26 cellular contexts compared by ENCODE assay signal in the genomic region with DNA sequence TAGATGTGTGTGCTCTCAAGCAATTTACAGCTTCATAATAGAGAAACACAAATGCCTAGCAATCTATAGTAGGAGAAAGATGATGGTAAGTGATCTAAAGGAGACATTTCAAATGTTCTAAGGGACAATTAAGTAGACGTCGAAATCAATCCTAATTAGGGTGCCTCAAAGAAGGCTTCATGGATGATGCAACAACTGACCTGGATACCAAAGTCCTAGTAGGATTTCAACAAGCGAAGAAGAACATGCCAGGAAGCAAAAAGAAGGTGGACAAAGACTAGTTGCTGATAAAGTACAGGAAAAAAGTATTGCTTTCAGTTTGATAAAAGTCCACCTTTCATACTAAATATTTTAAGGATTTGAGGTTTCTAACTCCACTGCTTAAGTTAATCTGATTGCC. TPM values are rescaled to one million over a fixed set of nuclear protein-coding genes. Genes with fewer than 3 reads are reported as not detected.
"Had no signal": no experiment of that assay in that cellular context is flagged by ENCODE, and none has a peak within 500 bp of the region (broad histone marks: within the 10 kb centered on the region; RNA-seq: fewer than 3 reads in every experiment).

No MANE protein-coding gene starts in this region.

- DNase-seq: activated CD4-positive, alpha-beta memory T cell treated with anti-CD3 and anti-CD28 coated beads, Interleukin-2, amount 10 ng/mL, durations not matched to agents 7 days and 5 days; activated CD4-positive, alpha-beta T cell treated with anti-CD3 and anti-CD28 coated beads, Interleukin-2, amount 10 ng/mL, durations not matched to agents 7 days and 5 days; activated CD4-positive, CD25-positive, alpha-beta regulatory T cell; activated gamma-delta T cell; activated naive CD4-positive, alpha-beta T cell treated with anti-CD3 and anti-CD28 coated beads for 36 hours; activated T-cell treated with anti-CD3 and anti-CD28 coated beads for 4 hours; activated T-cell treated with anti-CD3 and anti-CD28 coated beads, Interleukin-2, amount 50 U/mL, for 48 hours; amygdala; KG1; NCI-H1048; NCI-H146; NCI-H187 treated with DMSO at 0.1 percent for 48 hours; NCI-H2081 treated with DMSO at 0.1 percent for 48 hours; NCI-H446; NCI-H748 treated with DMSO at 0.1 percent for 48 hours; Peyer's patch; SHP77 treated with DMSO at 0.1 percent for 48 hours; T-helper 17 cell; T-helper 9 cell had no signal

- H3K4me3 Mint-ChIP-seq: activated CD4-positive, alpha-beta memory T cell treated with anti-CD3 and anti-CD28 coated beads, Interleukin-2, amount 10 ng/mL, durations not matched to agents 7 days and 5 days; activated CD4-positive, alpha-beta T cell treated with anti-CD3 and anti-CD28 coated beads, Interleukin-2, amount 10 ng/mL, durations not matched to agents 7 days and 5 days; activated naive CD4-positive, alpha-beta T cell treated with anti-CD3 and anti-CD28 coated beads for 36 hours; activated naive CD8-positive, alpha-beta T cell; activated T-helper 17 cell treated with anti-CD3 and anti-CD28 coated beads, Interleukin-2, amount 50 U/mL, for 72 hours; brain; T-helper 17 cell had no signal

- ATAC-seq: activated T-helper 17 cell treated with anti-CD3 and anti-CD28 coated beads, Interleukin-2, amount 50 U/mL, for 72 hours; T-helper 17 cell had no signal

- H3K4me3 ChIP-seq: Peyer's patch had no signal

- H3K36me3 Mint-ChIP-seq: activated naive CD8-positive, alpha-beta T cell; brain had no signal

- H3K36me3 ChIP-seq: Peyer's patch had no signal

- H3K9me3 ChIP-seq: Peyer's patch had no signal

- FAIRE-seq: astrocyte, TTC549 had no signal

- H3K9me3 Mint-ChIP-seq: activated CD4-positive, alpha-beta memory T cell treated with anti-CD3 and anti-CD28 coated beads, Interleukin-2, amount 10 ng/mL, durations not matched to agents 7 days and 5 days; activated CD4-positive, alpha-beta T cell treated with anti-CD3 and anti-CD28 coated beads, Interleukin-2, amount 10 ng/mL, durations not matched to agents 7 days and 5 days; activated naive CD4-positive, alpha-beta T cell treated with anti-CD3 and anti-CD28 coated beads for 36 hours; activated T-helper 17 cell treated with anti-CD3 and anti-CD28 coated beads, Interleukin-2, amount 50 U/mL, for 72 hours; brain had no signal

- H3K27ac Mint-ChIP-seq: activated CD4-positive, alpha-beta memory T cell treated with anti-CD3 and anti-CD28 coated beads, Interleukin-2, amount 10 ng/mL, durations not matched to agents 7 days and 5 days; activated CD4-positive, alpha-beta T cell treated with anti-CD3 and anti-CD28 coated beads, Interleukin-2, amount 10 ng/mL, durations not matched to agents 7 days and 5 days; activated naive CD4-positive, alpha-beta T cell treated with anti-CD3 and anti-CD28 coated beads for 36 hours; activated naive CD8-positive, alpha-beta T cell; activated T-helper 17 cell treated with anti-CD3 and anti-CD28 coated beads, Interleukin-2, amount 50 U/mL, for 72 hours; brain; T-helper 17 cell had no signal

- H3K27ac ChIP-seq: Peyer's patch had no signal

- H3K27me3 Mint-ChIP-seq: activated CD4-positive, alpha-beta memory T cell treated with anti-CD3 and anti-CD28 coated beads, Interleukin-2, amount 10 ng/mL, durations not matched to agents 7 days and 5 days; activated CD4-positive, alpha-beta T cell treated with anti-CD3 and anti-CD28 coated beads, Interleukin-2, amount 10 ng/mL, durations not matched to agents 7 days and 5 days; activated naive CD8-positive, alpha-beta T cell; activated T-helper 17 cell treated with anti-CD3 and anti-CD28 coated beads, Interleukin-2, amount 50 U/mL, for 72 hours; T-helper 17 cell had no signal

- H3K27me3 ChIP-seq: Peyer's patch had no signal

- H3K4me1 Mint-ChIP-seq: activated CD4-positive, alpha-beta memory T cell treated with anti-CD3 and anti-CD28 coated beads, Interleukin-2, amount 10 ng/mL, durations not matched to agents 7 days and 5 days; activated CD4-positive, alpha-beta T cell treated with anti-CD3 and anti-CD28 coated beads, Interleukin-2, amount 10 ng/mL, durations not matched to agents 7 days and 5 days; activated T-helper 17 cell treated with anti-CD3 and anti-CD28 coated beads, Interleukin-2, amount 50 U/mL, for 72 hours; T-helper 17 cell had no signal

- H3K4me1 ChIP-seq: Peyer's patch had no signal

RNA-seq across cellular contexts. Expression of gene FIGN, which starts 12.5 kb away (rescaled TPM):
- total RNA-seq: activated CD4-positive, alpha-beta memory T cell treated with anti-CD3 and anti-CD28 coated beads, Interleukin-2, amount 10 ng/mL, durations not matched to agents 7 days and 5 days; activated CD4-positive, alpha-beta T cell treated with anti-CD3 and anti-CD28 coated beads, Interleukin-2, amount 10 ng/mL, durations not matched to agents 7 days and 5 days; activated CD8-positive, alpha-beta memory T cell treated with anti-CD3 and anti-CD28 coated beads for 36 hours; activated naive CD4-positive, alpha-beta T cell treated with anti-CD3 and anti-CD28 coated beads for 36 hours; activated T-helper 17 cell treated with anti-CD3 and anti-CD28 coated beads, Interleukin-2, amount 50 U/mL, for 72 hours; OCI-LY7; T-helper 17 cell had no signal
